8 cellular contexts compared by ENCODE assay signal in the genomic region with DNA sequence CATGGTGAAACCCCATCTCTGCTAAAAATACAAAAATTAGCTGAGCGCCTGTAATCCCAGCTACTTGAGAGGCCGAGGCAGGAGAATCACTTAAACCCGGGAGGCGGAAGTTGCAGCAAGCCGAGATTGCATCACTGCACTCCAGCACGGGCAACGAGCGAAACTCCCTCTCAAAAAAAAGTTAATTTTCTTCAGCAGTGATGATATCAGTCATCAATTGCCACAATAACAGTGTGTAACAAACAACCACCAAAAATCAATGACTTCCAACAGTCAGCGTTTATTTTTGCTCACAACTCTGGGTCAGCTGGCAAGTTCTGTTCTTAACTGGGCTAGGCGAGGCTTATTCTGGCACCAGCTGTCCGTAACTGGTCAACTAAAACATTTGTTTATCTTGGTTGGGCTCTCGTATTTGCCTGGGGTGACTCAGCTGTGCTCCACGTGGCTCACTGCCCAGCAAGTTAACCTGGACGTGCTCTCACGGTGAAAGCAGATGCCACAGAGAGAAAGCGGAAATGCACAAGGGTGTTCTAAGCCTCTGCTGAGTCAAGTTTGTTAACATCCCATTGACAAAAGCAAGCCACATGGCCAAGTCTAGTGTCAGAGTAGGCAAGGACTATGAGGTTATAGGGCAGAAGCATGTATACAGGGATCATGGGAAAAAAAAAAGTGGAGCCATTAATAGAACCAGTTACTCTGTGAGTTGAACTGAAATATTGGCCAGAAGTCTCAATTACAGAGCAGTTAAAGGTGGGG. TPM values are rescaled to one million over a fixed set of nuclear protein-coding genes. Genes with fewer than 3 reads are reported as not detected.
A peak's percentile ranks its signal among the peaks of the same experiment; 100 is the strongest.
DNase-seq lines count a peak whose midpoint lies in the region; ATAC-seq and TF ChIP-seq lines count a peak whose summit lies in the region.

No MANE protein-coding gene starts in this region.

- in situ Hi-C loops in astrocyte of the cerebellum (cut with HindIII; ENCODE audit: low sequenced_read_pairs) = no loop called here

- WGBS in stomach, 5 donors = 9 to 22% (median 14%) methylated on average over 16 of the region's 16 CpGs

- TF ChIP-seq CTCF in astrocyte of the cerebellum (IDR thresholded peaks at IDR 0.05; ENCODE audit: low read depth, low read length, missing control alignments) (no peak), stomach (IDR thresholded peaks at IDR 0.05) (no peak)

- H3K4me3 ChIP-seq in astrocyte of the cerebellum (ENCODE audit: low read depth, low read length) = no peak overlapping the region
- peak overlapping the region in 1 of 4 donors; percentile 1 for H3K4me3 ChIP-seq in stomach

- H3K27ac ChIP-seq in stomach = peak overlapping the region; percentile 83 to 93 (median 88)

- no peaks in the 10 kb centered on the region for H3K9me3 ChIP-seq in stomach

- ATAC-seq in GM19397 (IDR thresholded peaks at IDR 0.05; ENCODE audit: unreplicated experiment) (no peak), HG03460 (IDR thresholded peaks at IDR 0.05; ENCODE audit: unreplicated experiment) (no peak)

- TF ChIP-seq POLR2A in stomach (IDR thresholded peaks at IDR 0.05) = no peak

- TF ChIP-seq EP300 in stomach (IDR thresholded peaks at IDR 0.05) = no peak

- DNase-seq in DMS153 (lab: John Stamatoyannopoulos, UW) (peak; percentile 98), NCI-H2029 treated with DMSO at 0.1 percent for 48 hours (lab: John Stamatoyannopoulos, UW) (peak; percentile 95), astrocyte of the cerebellum (ENCODE audit: low read depth) (peak; percentile 92), iPS-NIHi11 (ENCODE audit: low spot score) (peak; percentile 58), stomach (peak; percentile 95)
- no peak for DNase-seq in activated naive CD4-positive, alpha-beta T cell treated with anti-CD3 and anti-CD28 coated beads, Interleukin-2, amount 50 U/mL, for 16 hours

- no peaks in the 10 kb centered on the region for H3K27me3 ChIP-seq in stomach

- peaks cover 19 to 25% (median 24%) of the 10 kb centered on the region in 4 donors for H3K4me1 ChIP-seq in stomach

- intact Hi-C loops in stomach (cut with DNase I; ENCODE audit: low total_unique reads) = no loop called here

- H3K36me3 ChIP-seq in stomach = peaks cover 0 to 6% (median 2%) of the 10 kb centered on the region in 4 donors

RNA-seq across cellular contexts. Expression of a gene that starts 52.1 kb away (rescaled TPM):
- not detected for total RNA-seq in stomach
- polyA plus RNA-seq in stomach = 1 to 10 TPM in 2 of 3 donors, not detected in 1; 1.1 to 1.5 TPM

RNA-seq across cellular contexts. Expression of a gene that starts 58.1 kb away (rescaled TPM):
- total RNA-seq in stomach = 10 to 100 TPM; 30.8 to 80.5 (median 43.8) TPM
- polyA plus RNA-seq in stomach = 1 to 10 TPM; 5.7 to 7.7 (median 6.9) TPM
